Comparison of ENCODE assay signal across 25 cellular contexts in genomic region chr16:78543066-78543465, GRCh38.
DNase-seq lines count a peak whose midpoint lies in the region; TF ChIP-seq lines count a peak whose summit lies in the region.
"Had no signal": no experiment of that assay in that cellular context is flagged by ENCODE, and none has a peak within 500 bp of the region (broad histone marks: within the 10 kb centered on the region; RNA-seq: fewer than 3 reads in every experiment).

No MANE protein-coding gene starts in this region.

- H3K27me3 Mint-ChIP-seq in activated T-cell treated with anti-CD3 and anti-CD28 coated beads, Interleukin-2, amount 50 U/mL, for 24 hours, result no peaks in the 10 kb centered on the region
- H3K27me3 Mint-ChIP-seq: activated CD4-positive, alpha-beta T cell treated with anti-CD3 and anti-CD28 coated beads for 36 hours; activated naive CD8-positive, alpha-beta T cell had no signal

- no peak overlapping the region for H3K27ac ChIP-seq in A673 (ENCODE audit: low read depth, low read length, poor library complexity, severe bottlenecking)
- H3K27ac ChIP-seq: ascending aorta, lower lobe of right lung, psoas muscle had no signal

- no TSS peak for BruUV-seq in A673 (replicated peaks; lab: Mats Ljungman, UMichigan)

- H3K9me3 Mint-ChIP-seq in activated T-cell treated with anti-CD3 and anti-CD28 coated beads, Interleukin-2, amount 50 U/mL, for 24 hours, result no peaks in the 10 kb centered on the region
- H3K9me3 Mint-ChIP-seq: neural crest cell had no signal

- H3K36me3 ChIP-seq in A673 (ENCODE audit: insufficient read depth, low read length, poor library complexity, severe bottlenecking), result no peaks in the 10 kb centered on the region
- H3K36me3 ChIP-seq: ascending aorta, lower lobe of right lung had no signal

- no peaks in the 10 kb centered on the region for H3K9me3 ChIP-seq in A673 (ENCODE audit: low read depth, low read length, poor library complexity, severe bottlenecking)
- H3K9me3 ChIP-seq: ascending aorta, lower lobe of right lung, mucosa of descending colon, psoas muscle had no signal

- H3K4me1 Mint-ChIP-seq in activated T-cell treated with anti-CD3 and anti-CD28 coated beads, Interleukin-2, amount 50 U/mL, for 24 hours (ENCODE audit: low read depth), result no peaks in the 10 kb centered on the region
- H3K4me1 Mint-ChIP-seq: activated CD4-positive, alpha-beta T cell treated with anti-CD3 and anti-CD28 coated beads for 36 hours; neural crest cell had no signal

- intact Hi-C loops in A673 (cut with micrococcal nuclease; ENCODE audit: unreplicated experiment), result no loop called here

- no peaks in the 10 kb centered on the region for H3K36me3 Mint-ChIP-seq in activated T-cell treated with anti-CD3 and anti-CD28 coated beads, Interleukin-2, amount 50 U/mL, for 24 hours (ENCODE audit: low read depth)

- CTCF ChIA-PET in A673 (lab: Charles Lee), result no interaction called here
- CTCF ChIA-PET in GM10248 (lab: Yijun Ruan, JAX), result no interaction called here

- DNase-seq in A673 (ENCODE audit: low spot score) (peak; percentile 3), DMS53 treated with DMSO at 0.1 percent for 48 hours (lab: John Stamatoyannopoulos, UW; ENCODE audit: unreplicated experiment) (peak; percentile 23), NCI-H510A (lab: John Stamatoyannopoulos, UW) (peak; percentile 40), fibroblast of mammary gland (ENCODE audit: low read depth) (peak; percentile 16), NCI-H774 (lab: John Stamatoyannopoulos, UW) (no peak), GM10248 (ENCODE audit: extremely low spot score) (no peak), SW 1271 (lab: John Stamatoyannopoulos, UW) (no peak)
- DNase-seq in activated T-cell treated with anti-CD3 and anti-CD28 coated beads, Interleukin-2, amount 50 U/mL, for 24 hours, result no peak
- DNase-seq: activated CD4-positive, alpha-beta T cell treated with anti-CD3 and anti-CD28 coated beads for 36 hours; C1 segment of cervical spinal cord; central memory CD4-positive, alpha-beta T cell; foreskin fibroblast; HCEC 1CT; hypothalamus; KG1; lower lobe of right lung; mucosa of descending colon; NCI-H1105; NCI-H2081; NCI-H526; psoas muscle had no signal

- H3K27me3 ChIP-seq in A673 (replicated peaks; ENCODE audit: insufficient read depth, low read depth, low read length, poor library complexity), result no peaks in the 10 kb centered on the region
- H3K27me3 ChIP-seq: ascending aorta had no signal

- H3K4me1 ChIP-seq in A673 (ENCODE audit: insufficient read depth, low read length, poor library complexity, severe bottlenecking), result no peaks in the 10 kb centered on the region
- H3K4me1 ChIP-seq: ascending aorta, lower lobe of right lung, psoas muscle had no signal

- POLR2A ChIA-PET in A673 (lab: Charles Lee; ENCODE audit: low non-redundant PET) (no interaction called here), GM10248 (lab: Yijun Ruan, JAX) (no interaction called here)

- no peak overlapping the region for H3K4me3 Mint-ChIP-seq in activated T-cell treated with anti-CD3 and anti-CD28 coated beads, Interleukin-2, amount 50 U/mL, for 24 hours
- H3K4me3 Mint-ChIP-seq: activated CD4-positive, alpha-beta T cell treated with anti-CD3 and anti-CD28 coated beads for 36 hours; activated naive CD8-positive, alpha-beta T cell; neural crest cell had no signal

- no peak for TF ChIP-seq CTCF in A673 (conservative IDR thresholded peaks at IDR 0.05; ENCODE audit: low read depth, low read length)
- no peak for TF ChIP-seq CTCF in fibroblast of mammary gland (conservative IDR thresholded peaks at IDR 0.05; ENCODE audit: control insufficient read depth, insufficient read depth, low read depth, low read length)
- TF ChIP-seq CTCF in GM10248 (IDR thresholded peaks at IDR 0.05; ENCODE audit: control extremely low read depth, extremely low read depth, low read depth, missing control alignments), result no peak

- no peak overlapping the region for H3K4me3 ChIP-seq in A673 (ENCODE audit: low read depth, low read length, poor library complexity, severe bottlenecking)
- H3K4me3 ChIP-seq in fibroblast of mammary gland (ENCODE audit: control insufficient read depth, low read depth, low read length), result no peak overlapping the region
- H3K4me3 ChIP-seq: ascending aorta, GM12878, lower lobe of right lung, mucosa of descending colon, psoas muscle had no signal

- no peak overlapping the region for H3K27ac Mint-ChIP-seq in activated T-cell treated with anti-CD3 and anti-CD28 coated beads, Interleukin-2, amount 50 U/mL, for 24 hours
- H3K27ac Mint-ChIP-seq: activated CD4-positive, alpha-beta T cell treated with anti-CD3 and anti-CD28 coated beads for 36 hours; activated naive CD8-positive, alpha-beta T cell had no signal

Comparison
In these comparisons a context has a peak if more than half of its experiments do, and no peak if none do; other contexts are left out.
1. DNase-seq: peak in A673 (single experiment), DMS53 treated with DMSO at 0.1 percent for 48 hours (single experiment), NCI-H510A (single experiment) and fibroblast of mammary gland (single experiment); none in activated T-cell treated with anti-CD3 and anti-CD28 coated beads, Interleukin-2, amount 50 U/mL, for 24 hours (single experiment), NCI-H774 (single experiment), GM10248 (single experiment) and SW 1271 (0 of 2).